10 cellular contexts compared by ENCODE assay signal in the genomic region with DNA sequence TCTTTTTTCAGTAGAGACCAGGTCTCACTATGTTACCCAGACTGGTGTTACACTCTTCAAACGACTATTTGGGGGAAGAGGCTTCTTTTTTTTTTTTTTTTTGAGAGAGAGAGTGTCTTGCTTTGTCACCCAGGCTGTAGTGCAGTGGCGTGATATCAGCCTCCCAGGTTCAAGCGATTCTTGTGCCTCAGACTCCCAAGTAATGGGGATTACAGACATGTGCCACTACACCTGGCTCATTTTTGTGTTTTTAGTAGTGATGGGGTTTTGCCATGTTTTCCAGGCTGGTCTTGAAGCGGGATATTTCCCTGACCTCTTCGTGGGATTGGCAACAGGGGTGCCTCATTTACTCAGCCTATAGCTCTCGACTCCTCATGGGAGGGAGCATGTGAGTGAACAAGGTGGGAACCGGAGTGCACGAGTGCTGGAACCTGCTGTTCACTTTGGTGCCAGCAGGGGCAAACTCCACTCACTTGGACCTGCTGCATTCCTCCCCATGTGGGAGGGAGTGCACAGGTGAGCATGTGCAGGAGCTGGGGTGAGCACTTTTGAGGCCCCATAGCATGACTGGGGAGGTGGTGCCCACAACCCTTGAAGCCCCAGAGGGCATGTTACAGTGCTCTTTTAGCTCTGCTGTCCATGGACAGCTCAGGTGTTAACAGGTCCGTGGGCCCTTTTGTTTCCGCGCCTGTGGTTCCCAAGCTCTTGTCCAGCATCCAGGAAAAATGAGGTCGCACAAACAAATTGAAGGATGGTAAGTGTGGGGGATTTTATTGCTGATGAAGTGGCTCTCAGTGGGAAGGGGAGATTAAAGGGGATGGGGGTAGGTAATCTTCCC.
DNase-seq lines count a peak whose midpoint lies in the region; ATAC-seq and TF ChIP-seq lines count a peak whose summit lies in the region.
"Had no signal": no experiment of that assay in that cellular context is flagged by ENCODE, and none has a peak within 500 bp of the region (broad histone marks: within the 10 kb centered on the region; RNA-seq: fewer than 3 reads in every experiment).

No MANE protein-coding gene starts in this region.

- H3K27me3 ChIP-seq in heart right ventricle (no peaks in the 10 kb centered on the region), upper lobe of right lung (no peaks in the 10 kb centered on the region)

- WGBS in heart right ventricle, 2 donors = 93% methylated on average over 12 of the region's 12 CpGs

- peaks cover 0 to 15% (median 0%) of the 10 kb centered on the region in 9 donors for H3K4me1 ChIP-seq in heart right ventricle
- H3K4me1 ChIP-seq in upper lobe of right lung = no peaks in the 10 kb centered on the region

- intact Hi-C loops in heart right ventricle (cut with DNase I) (no loop called here), left cardiac atrium (cut with DNase I) (loop anchor here in 1 of 2 donors (10.0 kb wide), 1 partner anchor 62 kb away; no protein-coding TSS in a partner anchor), left ventricle myocardium superior (cut with micrococcal nuclease) (no loop called here), upper lobe of right lung (cut with DNase I) (no loop called here)

- ATAC-seq in heart right ventricle (peak in 1 of 8 donors; percentile 48), left cardiac atrium (no peak), left ventricle myocardium superior (peak; percentile 20), upper lobe of right lung (peak; percentile 67), HG03354 (IDR thresholded peaks at IDR 0.05; ENCODE audit: poor library complexity, severe bottlenecking, unreplicated experiment) (no peak)

- TF ChIP-seq CTCF in heart right ventricle (IDR thresholded peaks at IDR 0.05) (peak in 6 of 9 donors; percentile 10 to 37 (median 22)), WI38 (IDR thresholded peaks at IDR 0.05; ENCODE audit: low read depth, low read length) (peak; percentile 37), upper lobe of right lung (IDR thresholded peaks at IDR 0.05) (peak; percentile 41)

- no peak overlapping the region for H3K4me3 ChIP-seq in heart right ventricle
- no peak overlapping the region for H3K4me3 ChIP-seq in WI38 (ENCODE audit: low read depth, low read length)
- no peak overlapping the region for H3K4me3 ChIP-seq in upper lobe of right lung

- no peak for DNase-seq in heart right ventricle
- DNase-seq in left cardiac atrium = no peak
- no peak for DNase-seq in left ventricle myocardium superior
- no peak for DNase-seq in upper lobe of right lung
- no peak for DNase-seq in NCI-H2196 treated with DMSO at 0.1 percent for 48 hours (lab: John Stamatoyannopoulos, UW; ENCODE audit: unreplicated experiment)
- DNase-seq in NCI-H748 treated with DMSO at 0.1 percent for 48 hours (lab: John Stamatoyannopoulos, UW) = no peak
- DNase-seq: GDM1, NCI-H2227 treated with DMSO at 0.1 percent for 48 hours had no signal

- H3K9me3 ChIP-seq in heart right ventricle = no peaks in the 10 kb centered on the region
- H3K9me3 ChIP-seq in upper lobe of right lung = no peaks in the 10 kb centered on the region

- peaks cover 0 to 7% (median 0%) of the 10 kb centered on the region in 9 donors for H3K36me3 ChIP-seq in heart right ventricle
- H3K36me3 ChIP-seq in upper lobe of right lung = no peaks in the 10 kb centered on the region

- H3K27ac ChIP-seq in heart right ventricle (no peak overlapping the region), upper lobe of right lung (no peak overlapping the region)

Comparison
In these comparisons a context has a peak if more than half of its experiments do, and no peak if none do; other contexts are left out.
1. ATAC-seq: peak in left ventricle myocardium superior (single experiment) and upper lobe of right lung (single experiment); none in left cardiac atrium (0 of 2) and HG03354 (single experiment).
2. Peak in every context shown above with its lines, with median percentiles within 50 percentile points of each other: CTCF ChIP-seq.